In the genomic region with DNA sequence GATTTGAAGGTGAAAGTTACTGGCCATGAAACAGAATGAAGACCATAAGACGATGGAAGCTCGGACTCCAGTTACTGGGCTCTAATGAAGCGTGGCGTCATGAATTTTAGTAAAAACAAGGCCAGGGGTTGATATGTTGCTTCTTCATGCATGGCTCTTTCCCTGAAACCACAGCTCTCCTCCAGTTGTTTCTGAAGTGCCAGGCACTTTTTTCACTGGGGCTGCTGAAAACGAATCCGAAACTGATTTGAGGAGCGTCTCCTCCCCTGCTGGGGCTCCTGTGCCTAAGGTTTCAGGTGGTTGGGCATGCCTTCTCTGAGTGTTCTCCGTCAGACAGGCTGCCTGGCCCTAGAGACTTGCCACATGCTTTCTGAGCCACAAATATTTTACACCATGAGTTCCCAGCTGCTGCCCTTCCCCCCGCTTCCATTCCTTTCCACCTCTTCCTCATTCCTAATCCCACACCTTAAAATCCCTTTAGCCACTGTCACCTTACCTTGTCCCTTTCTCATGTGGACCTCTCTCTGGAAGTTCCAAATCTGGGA, we compare ENCODE assay signal across 8 cellular contexts.
A peak's percentile ranks its signal among the peaks of the same experiment; 100 is the strongest.
DNase-seq lines count a peak whose midpoint lies in the region; ATAC-seq, FAIRE-seq and TF ChIP-seq lines count a peak whose summit lies in the region.

No MANE protein-coding gene starts in this region.

- FAIRE-seq in GM18507 (lab: Jason Lieb, UNC), result peak; percentile 91

- H3K27me3 ChIP-seq in RWPE2 (ENCODE audit: insufficient read depth, poor library complexity, severe bottlenecking), result no peaks in the 10 kb centered on the region

- TF ChIP-seq CTCF in RWPE2 (IDR thresholded peaks at IDR 0.05; ENCODE audit: poor library complexity, severe bottlenecking), result no peak
- TF ChIP-seq CTCF in astrocyte of the cerebellum (IDR thresholded peaks at IDR 0.05; ENCODE audit: low read depth, low read length, missing control alignments), result no peak

- H3K9me3 ChIP-seq in RWPE2 (ENCODE audit: severe bottlenecking), result no peaks in the 10 kb centered on the region

- H3K36me3 ChIP-seq in RWPE2 (ENCODE audit: low read depth), result no peaks in the 10 kb centered on the region

- DNase-seq in GM18507 (ENCODE audit: extremely low spot score, insufficient read length, low read depth), result no peak
- no peak for DNase-seq in RWPE2 (ENCODE audit: low spot score)
- DNase-seq in astrocyte of the cerebellum (ENCODE audit: low read depth), result peak; percentile 69
- DNase-seq in kidney glomerular epithelial cell (lab: John Stamatoyannopoulos, UW), result peak; percentile 94
- DNase-seq in stimulated activated CD4-positive, alpha-beta T cell treated with anti-CD3 and anti-CD28 coated beads, Interleukin-4, amount 100 ng/mL, for 48 hours (ENCODE audit: low read depth in 2 of 2), result peak; percentile 35 to 56
- DNase-seq in NCI-H1417 treated with DMSO at 0.1 percent for 48 hours (lab: John Stamatoyannopoulos, UW), result no peak
- no peak for DNase-seq in D341Med (ENCODE audit: low spot score)

- in situ Hi-C loops in astrocyte of the cerebellum (cut with HindIII; ENCODE audit: low sequenced_read_pairs), result no loop called here

- ATAC-seq in HG02798 (IDR thresholded peaks at IDR 0.05; ENCODE audit: poor library complexity, unreplicated experiment) (peak; percentile 45), RWPE2 (ENCODE audit: low read depth) (peak; percentile 73)

- no peak overlapping the region for H3K27ac ChIP-seq in RWPE2 (ENCODE audit: poor library complexity, severe bottlenecking)

- no peak overlapping the region for H3K4me3 ChIP-seq in RWPE2 (ENCODE audit: severe bottlenecking)
- H3K4me3 ChIP-seq in astrocyte of the cerebellum (ENCODE audit: low read depth, low read length), result no peak overlapping the region

- no peaks in the 10 kb centered on the region for H3K4me1 ChIP-seq in RWPE2 (ENCODE audit: insufficient read depth, poor library complexity, severe bottlenecking)

Comparison
In these comparisons a context has a peak if more than half of its experiments do, and no peak if none do; other contexts are left out.
1. DNase-seq: peak in astrocyte of the cerebellum (single experiment), kidney glomerular epithelial cell (single experiment) and stimulated activated CD4-positive, alpha-beta T cell treated with anti-CD3 and anti-CD28 coated beads, Interleukin-4, amount 100 ng/mL, for 48 hours (2 of 2); none in GM18507 (single experiment), RWPE2 (single experiment), NCI-H1417 treated with DMSO at 0.1 percent for 48 hours (single experiment) and D341Med (single experiment).